ENCODE assay signal across 1 cellular context in genomic region chr2:219358170-219359075, GRCh38.
TF ChIP-seq lines count a peak whose summit lies in the region.

No MANE protein-coding gene starts in this region.

TF ChIP-seq in A549, 52 proteins besides CTCF, POLR2A, EP300 and RAD21 (continued from another document):
- TF ChIP-seq ELK1 (IDR thresholded peaks at IDR 0.05; ENCODE audit: low read depth, low read length) (no peak), JUN (IDR thresholded peaks at IDR 0.05) (no peak), TP53 (CRISPR knock-in tag; IDR thresholded peaks at IDR 0.05) (no peak), HOXB5 (CRISPR knock-in tag; IDR thresholded peaks at IDR 0.05) (no peak), HDAC2 (IDR thresholded peaks at IDR 0.05) (no peak), ESRRA (IDR thresholded peaks at IDR 0.05; ENCODE audit: borderline replicate concordance, low read length) (no peak), RCOR1 (IDR thresholded peaks at IDR 0.05; ENCODE audit: low read depth, low read length) (no peak), HES2 (IDR thresholded peaks at IDR 0.05) (no peak), KDM5A (IDR thresholded peaks at IDR 0.05) (no peak), HOXA7 (CRISPR knock-in tag; IDR thresholded peaks at IDR 0.05) (no peak), MAFK (IDR thresholded peaks at IDR 0.05; ENCODE audit: partially characterized antibody) (no peak), EHF (CRISPR knock-in tag; IDR thresholded peaks at IDR 0.05) (no peak), TFCP2L1 (CRISPR knock-in tag; IDR thresholded peaks at IDR 0.05) (no peak), HEYL (CRISPR knock-in tag; IDR thresholded peaks at IDR 0.05) (no peak), BHLHE40 (IDR thresholded peaks at IDR 0.05; ENCODE audit: low read depth, low read length) (no peak), CBX2 (IDR thresholded peaks at IDR 0.05; ENCODE audit: borderline replicate concordance, low read depth) (no peak), ZSCAN20 (CRISPR knock-in tag; IDR thresholded peaks at IDR 0.05) (no peak)
